8 cellular contexts compared by ENCODE assay signal in the genomic region with DNA sequence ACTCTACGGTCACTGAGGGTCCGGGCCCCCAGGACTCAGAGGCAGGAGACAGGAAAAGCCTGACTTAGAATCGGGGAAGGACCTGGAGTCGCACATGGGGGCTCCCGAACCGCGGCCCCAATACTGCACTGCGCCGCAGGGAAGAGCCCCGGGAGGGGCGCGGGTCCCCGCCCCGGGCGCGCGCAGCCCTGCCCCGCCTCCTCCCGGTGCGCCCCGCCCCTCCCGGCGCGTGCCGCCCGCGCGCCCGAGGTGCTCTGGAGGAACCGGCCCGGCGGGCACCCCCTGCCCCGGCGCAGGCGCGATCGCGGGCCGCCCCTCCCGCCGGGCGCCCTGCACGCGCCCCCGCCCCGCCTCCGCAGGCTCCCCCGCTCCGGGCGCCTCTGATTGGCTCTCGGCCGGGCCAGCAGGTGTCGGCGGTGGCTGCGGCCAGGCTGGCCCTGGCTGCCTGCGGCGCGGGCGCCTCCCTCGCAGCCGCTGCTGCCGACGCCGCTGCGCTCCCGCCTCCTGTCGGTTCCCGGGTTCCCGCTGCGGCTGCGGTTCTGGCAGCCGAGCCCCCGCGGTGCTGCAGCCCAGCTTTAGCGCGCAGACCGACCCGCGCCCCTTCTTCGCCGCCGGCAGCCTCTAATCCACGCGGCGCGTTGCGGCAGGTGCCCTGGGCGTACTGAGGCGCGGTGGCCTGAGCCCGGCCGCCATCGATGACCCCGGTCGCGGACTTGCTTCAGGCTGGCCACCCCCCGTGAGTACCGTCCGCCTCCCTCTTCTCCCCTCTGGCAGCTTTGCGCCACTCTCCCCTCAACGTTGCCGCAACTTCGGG. TPM values are rescaled to one million over a fixed set of nuclear protein-coding genes. Genes with fewer than 3 reads are reported as not detected.
DNase-seq lines count a peak whose midpoint lies in the region; ATAC-seq and TF ChIP-seq lines count a peak whose summit lies in the region.

Gene MYRIP, plus strand, starts transcription at position 429 of the 814 bp plus-strand sequence. CDS start 91,208 bp downstream, outside the sequence.

- no peak for TF ChIP-seq POLR2A in GM18505 (IDR thresholded peaks at IDR 0.05; ENCODE audit: borderline replicate concordance, extremely low read depth, insufficient read depth, insufficient read length)
- TF ChIP-seq POLR2A in prostate gland (IDR thresholded peaks at IDR 0.05), result no peak

- H3K9me3 ChIP-seq in hepatocyte (ENCODE audit: low read depth) (no peaks in the 10 kb centered on the region), prostate gland (no peaks in the 10 kb centered on the region)

- no peaks in the 10 kb centered on the region for H4K20me1 ChIP-seq in hepatocyte (ENCODE audit: insufficient read depth, poor library complexity, severe bottlenecking)

- H3K4me3 ChIP-seq in AG09309 (ENCODE audit: control insufficient read depth, low read depth, low read length), result peak within 1 kb of the TSS; percentile 16
- peak within 1 kb of the TSS; percentile 51 for H3K4me3 ChIP-seq in hepatocyte
- H3K4me3 ChIP-seq in prostate gland, result peak within 1 kb of the TSS; percentile 47 to 51

- H3K36me3 Mint-ChIP-seq in activated naive CD8-positive, alpha-beta T cell treated with anti-CD3 and anti-CD28 coated beads, Interleukin-2, amount 10 ng/mL, durations not matched to agents 7 days and 5 days, result no peaks in the 10 kb centered on the region

- no peak for DNase-seq in AG09309 (ENCODE audit: low read depth)
- peak; percentile 60 for DNase-seq in NCI-H2171 (lab: John Stamatoyannopoulos, UW)
- DNase-seq in activated naive CD8-positive, alpha-beta T cell treated with anti-CD3 and anti-CD28 coated beads, Interleukin-2, amount 10 ng/mL, durations not matched to agents 7 days and 5 days, result peak; percentile 35
- DNase-seq in hepatocyte (ENCODE audit: low spot score), result peak; percentile 86
- DNase-seq in prostate gland (ENCODE audit: low spot score), result peak; percentile 77
- no peak for DNase-seq in AG08395 (ENCODE audit: low spot score)

- intact Hi-C loops in prostate gland (cut with DNase I), result no loop called here

- TF ChIP-seq CTCF in AG09309 (IDR thresholded peaks at IDR 0.05; ENCODE audit: control insufficient read depth, insufficient read depth, low read depth, low read length, missing control alignments) (no peak), hepatocyte (IDR thresholded peaks at IDR 0.05; ENCODE audit: poor library complexity) (no peak), prostate gland (IDR thresholded peaks at IDR 0.05) (peak in 3 of 4 experiments; percentile 15 to 34 (median 19))

- no peaks in the 10 kb centered on the region for H3K79me2 ChIP-seq in hepatocyte

- ATAC-seq in GM18505 (IDR thresholded peaks at IDR 0.05; ENCODE audit: unreplicated experiment) (peak; percentile 78), HG02885 (IDR thresholded peaks at IDR 0.05; ENCODE audit: poor library complexity, unreplicated experiment) (peak; percentile 81)
- peak; percentile 60 for ATAC-seq in activated naive CD8-positive, alpha-beta T cell treated with anti-CD3 and anti-CD28 coated beads, Interleukin-2, amount 10 ng/mL, durations not matched to agents 7 days and 5 days (ENCODE audit: low read depth)

- 1% methylated on average over 62 of the region's 103 CpGs for WGBS in hepatocyte (ENCODE audit: low lambda C conversion rate, missing lambda C conversion rate)
- under 1% methylated on average over 101 of the region's 103 CpGs for WGBS in prostate gland

- peak within 1 kb of the TSS; percentile 21 for H3K27ac Mint-ChIP-seq in activated naive CD8-positive, alpha-beta T cell treated with anti-CD3 and anti-CD28 coated beads, Interleukin-2, amount 10 ng/mL, durations not matched to agents 7 days and 5 days

- H3K4me1 ChIP-seq in hepatocyte (ENCODE audit: insufficient read depth) (peaks cover 14% of the 10 kb centered on the region), prostate gland (replicated peaks) (peaks cover 4% of the 10 kb centered on the region)

- H3K9me2 ChIP-seq in hepatocyte (replicated peaks; ENCODE audit: insufficient read depth), result no peaks in the 10 kb centered on the region

- no peaks in the 10 kb centered on the region for H3K9me3 Mint-ChIP-seq in activated naive CD8-positive, alpha-beta T cell treated with anti-CD3 and anti-CD28 coated beads, Interleukin-2, amount 10 ng/mL, durations not matched to agents 7 days and 5 days

- H2AFZ ChIP-seq in hepatocyte, result peak within 1 kb of the TSS; percentile 63

- H3K27me3 Mint-ChIP-seq in activated naive CD8-positive, alpha-beta T cell treated with anti-CD3 and anti-CD28 coated beads, Interleukin-2, amount 10 ng/mL, durations not matched to agents 7 days and 5 days, result peaks cover 53% of the 10 kb centered on the region

- H3K27ac ChIP-seq in hepatocyte (no peak within 1 kb of the TSS), prostate gland (peak within 1 kb of the TSS in 1 of 2 donors; percentile 42)

- peak within 1 kb of the TSS; percentile 57 for H3K4me3 Mint-ChIP-seq in activated naive CD8-positive, alpha-beta T cell treated with anti-CD3 and anti-CD28 coated beads, Interleukin-2, amount 10 ng/mL, durations not matched to agents 7 days and 5 days

- H3K36me3 ChIP-seq in hepatocyte (replicated peaks; ENCODE audit: insufficient read depth, low read depth) (no peaks in the 10 kb centered on the region), prostate gland (no peaks in the 10 kb centered on the region)

- POLR2A ChIA-PET in activated naive CD8-positive, alpha-beta T cell treated with anti-CD3 and anti-CD28 coated beads, Interleukin-2, amount 10 ng/mL, durations not matched to agents 7 days and 5 days (lab: Charles Lee), result no interaction called here

- H3K4me1 Mint-ChIP-seq in activated naive CD8-positive, alpha-beta T cell treated with anti-CD3 and anti-CD28 coated beads, Interleukin-2, amount 10 ng/mL, durations not matched to agents 7 days and 5 days, result peaks cover 13% of the 10 kb centered on the region

- peak within 1 kb of the TSS; percentile 100 for H3K4me2 ChIP-seq in hepatocyte

- H3K27me3 ChIP-seq in hepatocyte, result peaks cover 83% of the 10 kb centered on the region
- no peaks in the 10 kb centered on the region for H3K27me3 ChIP-seq in prostate gland (replicated peaks; ENCODE audit: insufficient read depth)

RNA-seq across cellular contexts. Expression of gene MYRIP, which starts in this region (rescaled TPM):
- total RNA-seq in activated naive CD8-positive, alpha-beta T cell treated with anti-CD3 and anti-CD28 coated beads, Interleukin-2, amount 10 ng/mL, durations not matched to agents 7 days and 5 days, result not detected
- total RNA-seq in hepatocyte (0.57 and 0.80 TPM in 2 replicates), prostate gland (1 to 10 TPM; 4.8 to 9.3 TPM)
- not detected in 2 replicates for polyA plus RNA-seq in hepatocyte

Comparison
In these comparisons a context has a peak if more than half of its experiments do, and no peak if none do; other contexts are left out.
1. Peak in DNase-seq and ATAC-seq in activated naive CD8-positive, alpha-beta T cell treated with anti-CD3 and anti-CD28 coated beads, Interleukin-2, amount 10 ng/mL, durations not matched to agents 7 days and 5 days; RNA of the gene not detected or under 1 TPM.
2. Peak in DNase-seq, H3K4me3 ChIP-seq and H3K4me2 ChIP-seq in hepatocyte; RNA of the gene not detected or under 1 TPM.
3. DNase-seq: peak in NCI-H2171 (single experiment) and prostate gland (single experiment); none in AG09309 (single experiment) and AG08395 (single experiment).
4. CTCF ChIP-seq: peak in prostate gland (3 of 4); none in AG09309 (single experiment) and hepatocyte (single experiment).
5. Peak in every context shown above with its lines, with median percentiles within 50 percentile points of each other: H3K4me3 ChIP-seq and ATAC-seq.